8 cellular contexts compared by ENCODE assay signal in the genomic region with DNA sequence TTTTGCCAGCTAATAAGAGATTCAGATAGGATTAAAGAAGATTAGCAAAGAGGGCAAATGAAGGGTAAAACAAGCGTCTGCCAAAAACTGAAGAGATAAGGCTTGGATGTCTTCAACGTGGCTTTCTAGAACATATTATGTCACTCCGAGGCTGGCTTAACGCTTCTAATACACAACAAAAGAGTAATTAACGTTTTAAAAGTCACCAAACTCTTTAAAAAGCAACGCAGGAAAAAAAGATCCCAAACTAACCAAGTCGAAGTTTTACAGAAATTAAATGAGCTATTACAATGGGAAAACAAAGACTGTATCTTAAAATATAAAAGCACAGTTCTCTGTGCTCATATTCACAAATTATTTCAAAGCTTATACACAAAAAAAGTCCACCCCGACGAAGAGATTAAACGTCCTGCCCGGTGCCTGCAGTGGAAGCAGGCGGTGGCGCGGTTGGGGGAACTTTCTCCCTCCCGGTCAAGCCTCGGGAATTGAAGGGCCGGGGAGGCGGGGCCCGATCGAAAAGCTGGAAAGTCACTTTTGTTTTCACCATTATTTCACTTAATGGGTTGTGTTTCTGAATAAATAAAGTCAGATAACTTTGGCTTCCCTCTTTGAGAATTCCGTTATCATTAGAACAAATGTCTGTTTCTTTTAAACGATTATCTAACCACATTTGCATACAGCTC. TPM values are rescaled to one million over a fixed set of nuclear protein-coding genes. Genes with fewer than 3 reads are reported as not detected.
DNase-seq lines count a peak whose midpoint lies in the region; ATAC-seq and TF ChIP-seq lines count a peak whose summit lies in the region.

No MANE protein-coding gene starts in this region.

- peaks cover 2% of the 10 kb centered on the region for H3K4me1 Mint-ChIP-seq in endothelial cell (ENCODE audit: unreplicated experiment)

- H3K27me3 Mint-ChIP-seq in endothelial cell (ENCODE audit: unreplicated experiment), result peaks cover 7% of the 10 kb centered on the region

- no peak for ATAC-seq in GM19351 (IDR thresholded peaks at IDR 0.05; ENCODE audit: unreplicated experiment)
- no peak for ATAC-seq in GM21515 (IDR thresholded peaks at IDR 0.05; ENCODE audit: unreplicated experiment)

- H3K4me1 ChIP-seq in SJSA1 (replicated peaks) (peaks cover 8% of the 10 kb centered on the region; the same call in 1 of the 2 replicates), mononuclear cell (ENCODE audit: insufficient read depth, low read length) (peaks cover 19% of the 10 kb centered on the region)

- H3K36me3 Mint-ChIP-seq in endothelial cell (ENCODE audit: low read depth, unreplicated experiment), result no peaks in the 10 kb centered on the region

- H3K4me3 ChIP-seq in SJSA1, result peak overlapping the region; percentile 40
- H3K4me3 ChIP-seq in mononuclear cell (ENCODE audit: low read length), result peak overlapping the region; percentile 47

- TF ChIP-seq CTCF in endothelial cell (IDR thresholded peaks at IDR 0.05; ENCODE audit: unreplicated experiment), result no peak

- peak overlapping the region; percentile 91 for H3K4me3 Mint-ChIP-seq in endothelial cell (ENCODE audit: unreplicated experiment)

- peak; percentile 4 to 19 for DNase-seq in stimulated activated CD4-positive, alpha-beta T cell treated with anti-CD3 and anti-CD28 coated beads, Interleukin-2, amount 100 ng/mL, for 24 hours
- DNase-seq in stimulated activated CD4-positive, alpha-beta T cell treated with anti-CD3 and anti-CD28 coated beads, Interleukin-4, amount 100 ng/mL, for 1 hour, result no peak
- DNase-seq in SJSA1 (ENCODE audit: low read depth in 1 of 2, low spot score in 2 of 2), result peak in 1 of 2 experiments; percentile 66
- peak; percentile 46 for DNase-seq in endothelial cell (ENCODE audit: low spot score)
- no peak for DNase-seq in NCI-H1092 (lab: John Stamatoyannopoulos, UW)

- H3K27me3 ChIP-seq in SJSA1 (replicated peaks), result peaks cover 25% of the 10 kb centered on the region
- peaks cover 51% of the 10 kb centered on the region for H3K27me3 ChIP-seq in mononuclear cell (ENCODE audit: insufficient read depth, low read length)

- H3K9me3 ChIP-seq in SJSA1 (replicated peaks) (no peaks in the 10 kb centered on the region), mononuclear cell (ENCODE audit: low read depth, low read length) (no peaks in the 10 kb centered on the region)

- H3K9me3 Mint-ChIP-seq in endothelial cell (ENCODE audit: unreplicated experiment), result no peaks in the 10 kb centered on the region

- H3K27ac ChIP-seq in SJSA1, result no peak overlapping the region

- H3K27ac Mint-ChIP-seq in endothelial cell (ENCODE audit: unreplicated experiment), result peak overlapping the region; percentile 78

- H3K36me3 ChIP-seq in SJSA1, result no peaks in the 10 kb centered on the region

RNA-seq across cellular contexts. Expression of a gene that starts 1.2 kb away (rescaled TPM):
- total RNA-seq in SJSA1 (2014; rRNA removed; shearing (Covaris generic)), result not detected in 2 replicates
- not detected for total RNA-seq in endothelial cell (ENCODE audit: unreplicated experiment)
- total RNA-seq in mononuclear cell, result 0.42 TPM

RNA-seq across cellular contexts. Expression of a gene that starts 44.7 kb away (rescaled TPM):
- not detected in 2 replicates for total RNA-seq in SJSA1 (2014; rRNA removed; shearing (Covaris generic))
- not detected for total RNA-seq in endothelial cell (ENCODE audit: unreplicated experiment)
- total RNA-seq in mononuclear cell, result not detected

RNA-seq across cellular contexts. Expression of a gene that starts 49.7 kb away (rescaled TPM):
- total RNA-seq in SJSA1 (2014; rRNA removed; shearing (Covaris generic)), result 1.0 TPM in 1 of 2 replicates, not detected in the other
- total RNA-seq in endothelial cell (ENCODE audit: unreplicated experiment) (8.1 TPM), mononuclear cell (not detected)

Comparison
In these comparisons a context has a peak if more than half of its experiments do, and no peak if none do; other contexts are left out.
1. DNase-seq: peak in stimulated activated CD4-positive, alpha-beta T cell treated with anti-CD3 and anti-CD28 coated beads, Interleukin-2, amount 100 ng/mL, for 24 hours (2 of 2) and endothelial cell (single experiment); none in stimulated activated CD4-positive, alpha-beta T cell treated with anti-CD3 and anti-CD28 coated beads, Interleukin-4, amount 100 ng/mL, for 1 hour (single experiment) and NCI-H1092 (single experiment).